1 cellular context compared by ENCODE assay signal in the genomic region with DNA sequence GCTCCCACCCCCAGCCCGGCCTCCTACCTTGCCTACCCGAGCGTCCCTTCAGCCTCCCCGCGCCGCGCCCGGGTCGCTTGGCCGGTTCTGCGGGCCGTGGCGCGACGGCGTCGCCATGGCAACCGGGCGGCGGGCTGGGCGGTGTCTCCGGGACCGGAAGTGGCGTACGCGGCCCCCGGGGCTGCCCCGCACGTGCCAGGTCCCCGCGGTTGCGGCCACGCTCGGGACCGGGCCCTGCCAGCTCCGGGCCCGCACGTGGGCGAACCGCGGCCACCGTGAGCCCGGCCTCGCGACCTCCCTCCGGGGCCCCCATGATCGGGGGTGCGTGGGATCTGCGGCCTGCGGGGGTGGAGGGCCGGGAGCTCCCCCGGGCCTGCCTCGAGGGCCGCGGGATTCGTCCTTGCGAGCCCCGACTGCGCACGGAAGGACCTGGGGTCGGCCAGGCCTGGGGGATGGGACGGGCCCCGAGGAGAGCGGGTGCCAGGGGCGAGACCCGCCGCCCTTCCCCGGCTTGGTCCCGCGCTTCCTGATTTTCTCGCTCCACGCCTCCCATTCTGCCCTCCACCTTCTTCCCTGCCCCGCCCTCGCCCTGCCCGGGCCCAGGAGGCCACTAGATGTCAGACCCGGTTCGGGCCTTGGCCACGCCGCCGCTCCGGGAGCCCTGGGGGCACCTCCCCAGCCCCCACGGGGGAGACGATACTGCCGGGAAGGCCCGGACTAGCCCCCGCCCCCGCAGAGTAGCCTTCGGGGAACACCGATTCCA.
TF ChIP-seq lines count a peak whose summit lies in the region.

A gene with protein sequence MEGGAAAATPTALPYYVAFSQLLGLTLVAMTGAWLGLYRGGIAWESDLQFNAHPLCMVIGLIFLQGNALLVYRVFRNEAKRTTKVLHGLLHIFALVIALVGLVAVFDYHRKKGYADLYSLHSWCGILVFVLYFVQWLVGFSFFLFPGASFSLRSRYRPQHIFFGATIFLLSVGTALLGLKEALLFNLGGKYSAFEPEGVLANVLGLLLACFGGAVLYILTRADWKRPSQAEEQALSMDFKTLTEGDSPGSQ (minus strand): TSS at position 89 of the 763 bp plus-strand sequence. CDS start 8,759 bp downstream, outside the sequence.

TF ChIP-seq in GM12878, 131 proteins besides CTCF, POLR2A, EP300 and RAD21 (continued from another document):
- TF ChIP-seq BCLAF1 (IDR thresholded peaks at IDR 0.05), result peak; percentile 65; the same call in 1 of the 2 replicates
- no peak for TF ChIP-seq SREBF1 (IDR thresholded peaks at IDR 0.05; ENCODE audit: low read length)
- TF ChIP-seq ZBED1 (IDR thresholded peaks at IDR 0.05; ENCODE audit: borderline replicate concordance), result no peak
- TF ChIP-seq TBL1XR1 (IDR thresholded peaks at IDR 0.05; ENCODE audit: low read depth, low read length), result 0 out of 2 replicates have a peak, but pooled peaks have one; percentile 18
- no peak; the same call in 1 of the 2 replicates for TF ChIP-seq SIN3A (IDR thresholded peaks at IDR 0.05; ENCODE audit: low read depth, low read length)
- TF ChIP-seq FOXM1 (IDR thresholded peaks at IDR 0.05; ENCODE audit: low read depth, low read length), result no peak
- TF ChIP-seq NRF1 (conservative IDR thresholded peaks at IDR 0.05; ENCODE audit: low read depth, low read length), result no peak
- no peak for TF ChIP-seq SUPT20H (IDR thresholded peaks at IDR 0.05; ENCODE audit: borderline replicate concordance, control insufficient read depth, low read depth, low read length)
- no peak for TF ChIP-seq STAT3 (IDR thresholded peaks at IDR 0.05; ENCODE audit: low read depth, low read length)
- no peak for TF ChIP-seq RFX5 (IDR thresholded peaks at IDR 0.05; ENCODE audit: low read depth, low read length)
- no peak for TF ChIP-seq CEBPZ (IDR thresholded peaks at IDR 0.05; ENCODE audit: low read depth, low read length)
- no peak for TF ChIP-seq ATF3 (IDR thresholded peaks at IDR 0.05; ENCODE audit: borderline replicate concordance, extremely low read depth, low read depth, low read length)
- no peak for TF ChIP-seq MEF2A (IDR thresholded peaks at IDR 0.05; ENCODE audit: insufficient read depth, low read depth, low read length)
- TF ChIP-seq ZNF384 (IDR thresholded peaks at IDR 0.05; ENCODE audit: borderline replicate concordance, low read depth, low read length), result no peak
- TF ChIP-seq, protein P1, sequence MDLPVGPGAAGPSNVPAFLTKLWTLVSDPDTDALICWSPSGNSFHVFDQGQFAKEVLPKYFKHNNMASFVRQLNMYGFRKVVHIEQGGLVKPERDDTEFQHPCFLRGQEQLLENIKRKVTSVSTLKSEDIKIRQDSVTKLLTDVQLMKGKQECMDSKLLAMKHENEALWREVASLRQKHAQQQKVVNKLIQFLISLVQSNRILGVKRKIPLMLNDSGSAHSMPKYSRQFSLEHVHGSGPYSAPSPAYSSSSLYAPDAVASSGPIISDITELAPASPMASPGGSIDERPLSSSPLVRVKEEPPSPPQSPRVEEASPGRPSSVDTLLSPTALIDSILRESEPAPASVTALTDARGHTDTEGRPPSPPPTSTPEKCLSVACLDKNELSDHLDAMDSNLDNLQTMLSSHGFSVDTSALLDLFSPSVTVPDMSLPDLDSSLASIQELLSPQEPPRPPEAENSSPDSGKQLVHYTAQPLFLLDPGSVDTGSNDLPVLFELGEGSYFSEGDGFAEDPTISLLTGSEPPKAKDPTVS (IDR thresholded peaks at IDR 0.05; ENCODE audit: low read depth, low read length), result no peak
- no peak for TF ChIP-seq MTA3 (IDR thresholded peaks at IDR 0.05; ENCODE audit: borderline replicate concordance, low read length)
- no peak; the same call in 1 of the 2 replicates for TF ChIP-seq SMC3 (IDR thresholded peaks at IDR 0.05; ENCODE audit: borderline replicate concordance, low read length)
- peak; percentile 33 to 70; a peak in 3 of 4 replicates for TF ChIP-seq IKZF2 (IDR thresholded peaks at IDR 0.05)
- no peak for TF ChIP-seq GABPA (IDR thresholded peaks at IDR 0.05; ENCODE audit: low read depth)
- no peak for TF ChIP-seq JUND (IDR thresholded peaks at IDR 0.05; ENCODE audit: low read depth, low read length)
- TF ChIP-seq, protein P2, sequence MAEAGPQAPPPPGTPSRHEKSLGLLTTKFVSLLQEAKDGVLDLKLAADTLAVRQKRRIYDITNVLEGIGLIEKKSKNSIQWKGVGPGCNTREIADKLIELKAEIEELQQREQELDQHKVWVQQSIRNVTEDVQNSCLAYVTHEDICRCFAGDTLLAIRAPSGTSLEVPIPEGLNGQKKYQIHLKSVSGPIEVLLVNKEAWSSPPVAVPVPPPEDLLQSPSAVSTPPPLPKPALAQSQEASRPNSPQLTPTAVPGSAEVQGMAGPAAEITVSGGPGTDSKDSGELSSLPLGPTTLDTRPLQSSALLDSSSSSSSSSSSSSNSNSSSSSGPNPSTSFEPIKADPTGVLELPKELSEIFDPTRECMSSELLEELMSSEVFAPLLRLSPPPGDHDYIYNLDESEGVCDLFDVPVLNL (IDR thresholded peaks at IDR 0.05; ENCODE audit: low read depth, low read length), result no peak
- TF ChIP-seq HCFC1 (IDR thresholded peaks at IDR 0.05; ENCODE audit: low read length), result no peak
- no peak for TF ChIP-seq KAT2A (conservative IDR thresholded peaks at IDR 0.05; ENCODE audit: control insufficient read depth, low read depth, low read length)
- TF ChIP-seq SMARCA5 (IDR thresholded peaks at IDR 0.05), result no peak
- no peak for TF ChIP-seq CEBPB (IDR thresholded peaks at IDR 0.05; ENCODE audit: borderline replicate concordance in 1 of 2, low read depth in 2 of 2, low read length in 2 of 2)
- TF ChIP-seq SUZ12 (IDR thresholded peaks at IDR 0.05; ENCODE audit: unreplicated experiment), result no peak
- TF ChIP-seq POLR2AphosphoS5 (IDR thresholded peaks at IDR 0.05; ENCODE audit: low read length), result no peak
